In genomic region chr6:79947191-79948173, GRCh38 we compare ENCODE assay signal across 1 cellular context.
TF ChIP-seq lines count a peak whose summit lies in the region.

Gene ELOVL4, minus strand, starts transcription at chr6:79947553. Its CDS starts 274 bp downstream, at chr6:79947279.

TF ChIP-seq in IMR-90, 13 proteins besides CTCF, POLR2A, EP300 and RAD21 (continued from another document):
- TF ChIP-seq BHLHE40 (IDR thresholded peaks at IDR 0.05; ENCODE audit: low read depth, low read length) (no peak), MAZ (IDR thresholded peaks at IDR 0.05; ENCODE audit: borderline replicate concordance, low read depth, low read length) (peak; percentile 86), RFX5 (IDR thresholded peaks at IDR 0.05; ENCODE audit: low read depth, low read length) (no peak), ELK1 (IDR thresholded peaks at IDR 0.05; ENCODE audit: borderline replicate concordance, low read depth, low read length) (no peak), USF2 (IDR thresholded peaks at IDR 0.05; ENCODE audit: low read depth, low read length) (peak; percentile 94), RCOR1 (IDR thresholded peaks at IDR 0.05; ENCODE audit: insufficient replicate concordance, low read length) (no peak)
